ENCODE assay signal across 8 cellular contexts in genomic region chr1:145720878-145721671, GRCh38. TPM values are rescaled to one million over a fixed set of nuclear protein-coding genes. Genes with fewer than 3 reads are reported as not detected.
A peak's percentile ranks its signal among the peaks of the same experiment; 100 is the strongest.
DNase-seq lines count a peak whose midpoint lies in the region; ATAC-seq, FAIRE-seq and TF ChIP-seq lines count a peak whose summit lies in the region.

No MANE protein-coding gene starts in this region.

- 5% methylated on average over 41 of the region's 47 CpGs for WGBS in A549 (ENCODE audit: missing lambda C conversion rate)

- H3K4me2 ChIP-seq in A549 = peak overlapping the region; percentile 89

- CTCF ChIA-PET in A549 (lab: Yijun Ruan, JAX) = interaction anchor here (0.6 to 3.5 kb wide), 33 partner anchors 9 to 295 kb away, joined by 3 to 35 read pairs (median 5); partner anchors contain the start of genes NUDT17 and PDZK1

- POLR2A ChIA-PET in A549 (lab: Yijun Ruan, JAX) = interaction anchor here (0.5 to 1.4 kb wide), 3 partner anchors 24 to 440 kb away, joined by 3 to 6 read pairs (median 5); partner anchors contain the start of genes POLR3C and RNF115

- TF ChIP-seq POLR2A in A549 (IDR thresholded peaks at IDR 0.05; ENCODE audit: low read length) = no peak

- H3K4me1 ChIP-seq in A549 = peaks cover 13% of the 10 kb centered on the region

- TF ChIP-seq RAD21 in A549 (conservative IDR thresholded peaks at IDR 0.05 in 1 of 2, IDR thresholded peaks at IDR 0.05 in 1 of 2) = peak; percentile 85 to 95

- H3K9me3 ChIP-seq in A549 = no peaks in the 10 kb centered on the region

- H3K27ac ChIP-seq in A549 = peak overlapping the region; percentile 82 to 88

- TF ChIP-seq CTCF in A549 (IDR thresholded peaks at IDR 0.05) = peak; percentile 93
- peak; percentile 94 for TF ChIP-seq CTCF in GM13976 (IDR thresholded peaks at IDR 0.05; ENCODE audit: borderline replicate concordance, control extremely low read depth, extremely low read depth, insufficient read depth, missing control alignments)

- peak; percentile 61 to 62 for DNase-seq in A549 (ENCODE audit: low read depth in 1 of 2, low spot score in 1 of 2)
- peak; percentile 84 for DNase-seq in GM13976 (ENCODE audit: low spot score)
- DNase-seq in HT1080 (ENCODE audit: low read depth) = peak; percentile 65
- DNase-seq in SHP77 treated with DMSO at 0.1 percent for 48 hours (lab: John Stamatoyannopoulos, UW) = peak; percentile 63
- DNase-seq in activated gamma-delta T cell treated with Interleukin-2 at 50 U/mL for 16 hours = peak; percentile 72
- DNase-seq in germinal center (ENCODE audit: low spot score) = peak; percentile 55
- DNase-seq in occipital lobe (lab: John Stamatoyannopoulos, UW) = peak; percentile 33
- DNase-seq in superior temporal gyrus (ENCODE audit: extremely low spot score) = peak; percentile 71

- in situ Hi-C loops in GM13976 (cut with MboI; ENCODE audit: low sequenced_read_pairs, unreplicated experiment) = no loop called here

- peak overlapping the region; percentile 53 for H3K4me3 ChIP-seq in A549

- ATAC-seq in A549 = peak; percentile 92 to 97

- no peak for TF ChIP-seq EP300 in A549 (IDR thresholded peaks at IDR 0.05)

- FAIRE-seq in A549 (lab: Jason Lieb, UNC) = no peak

TF ChIP-seq in A549, 52 proteins besides CTCF, POLR2A, EP300 and RAD21:
- TF ChIP-seq GATA3 (IDR thresholded peaks at IDR 0.05; ENCODE audit: borderline replicate concordance) = no peak
- no peak for TF ChIP-seq MYC (IDR thresholded peaks at IDR 0.05; ENCODE audit: borderline replicate concordance, low read length)
- no peak for TF ChIP-seq KDM5A (IDR thresholded peaks at IDR 0.05)
- TF ChIP-seq E2F6 (IDR thresholded peaks at IDR 0.05; ENCODE audit: borderline replicate concordance, low read depth) = peak; percentile 88
- TF ChIP-seq ESRRA (IDR thresholded peaks at IDR 0.05; ENCODE audit: borderline replicate concordance, low read length) = no peak
- peak; percentile 90 for TF ChIP-seq SMC3 (IDR thresholded peaks at IDR 0.05)
- peak; percentile 48 for TF ChIP-seq MAX (IDR thresholded peaks at IDR 0.05)
- peak; percentile 81; the same call in 1 of the 2 replicates for TF ChIP-seq MAZ (IDR thresholded peaks at IDR 0.05; ENCODE audit: borderline replicate concordance, low read depth, low read length)
- TF ChIP-seq CBX2 (IDR thresholded peaks at IDR 0.05; ENCODE audit: borderline replicate concordance, low read depth) = no peak

RNA-seq across cellular contexts. Expression of gene CD160, which starts 1.8 kb away (rescaled TPM):
- polyA plus RNA-seq in A549 (2011; rRNA removed) = 0.05 and 0.07 TPM in 2 replicates
- polyA plus RNA-seq in A549 (2012; cell fraction: cytosol; rRNA removed) = not detected in 2 replicates
- not detected in 2 replicates for polyA plus RNA-seq in A549 (2012; cell fraction: nucleus; rRNA removed)
- not detected in 3 replicates for polyA plus RNA-seq in A549 (2017; fragmentation: RNase III; extraction: RNeasy Plus Mini Kit Qiagen cat#74134 plus additional on column Dnase treatment)
- polyA minus RNA-seq in A549 (2011; rRNA and poly(A)+ RNA removed) = not detected in 2 replicates
- not detected in 2 replicates for total RNA-seq in HT1080 (2014; rRNA removed; shearing (Covaris generic))
- not detected in 2 replicates for polyA plus RNA-seq in HT1080 (2015; cell fraction: cytosol; rRNA removed)
- not detected in 2 replicates for polyA plus RNA-seq in HT1080 (2015; cell fraction: nucleus; rRNA removed)
- 0.16 TPM for total RNA-seq in occipital lobe

RNA-seq across cellular contexts. Expression of gene PDZK1, which starts 13.9 kb away (rescaled TPM):
- 2.0 and 2.9 TPM in 2 replicates for polyA plus RNA-seq in A549 (2011; rRNA removed)
- polyA plus RNA-seq in A549 (2012; cell fraction: cytosol; rRNA removed) = 0.22 and 0.52 TPM in 2 replicates
- 0.26 and 0.64 TPM in 2 replicates for polyA plus RNA-seq in A549 (2012; cell fraction: nucleus; rRNA removed)
- 1.3 to 1.5 TPM (median 1.5 TPM) in 3 replicates for polyA plus RNA-seq in A549 (2017; fragmentation: RNase III; extraction: RNeasy Plus Mini Kit Qiagen cat#74134 plus additional on column Dnase treatment)
- 0.62 TPM in 1 of 2 replicates, not detected in the other for polyA minus RNA-seq in A549 (2011; rRNA and poly(A)+ RNA removed)
- not detected in 2 replicates for total RNA-seq in HT1080 (2014; rRNA removed; shearing (Covaris generic))
- 0.06 TPM in 1 of 2 replicates, not detected in the other for polyA plus RNA-seq in HT1080 (2015; cell fraction: cytosol; rRNA removed)
- polyA plus RNA-seq in HT1080 (2015; cell fraction: nucleus; rRNA removed) = 0.26 and 0.33 TPM in 2 replicates
- 0.78 TPM for total RNA-seq in occipital lobe

Comparison
In these comparisons a context has a peak if more than half of its experiments do, and no peak if none do; other contexts are left out.
1. Peak in every context shown above with its lines: DNase-seq, ATAC-seq, H3K4me3 ChIP-seq and H3K27ac ChIP-seq.
2. DNase-seq: peak in every context shown above with its lines; median percentile 84 in GM13976; 72 in activated gamma-delta T cell treated with Interleukin-2 at 50 U/mL for 16 hours; 71 in superior temporal gyrus; 65 in HT1080; 63 in SHP77 treated with DMSO at 0.1 percent for 48 hours; 62 in A549; 55 in germinal center; 33 in occipital lobe.